In genomic region chr2:150997066-150997465, GRCh38 we compare ENCODE assay signal across 21 cellular contexts.
DNase-seq lines count a peak whose midpoint lies in the region; TF ChIP-seq lines count a peak whose summit lies in the region.
"Had no signal": no experiment of that assay in that cellular context is flagged by ENCODE, and none has a peak within 500 bp of the region (broad histone marks: within the 10 kb centered on the region; RNA-seq: fewer than 3 reads in every experiment).

No MANE protein-coding gene starts in this region.

- no peaks in the 10 kb centered on the region for H4K20me1 ChIP-seq in SK-N-SH (ENCODE audit: insufficient read depth)

- no peaks in the 10 kb centered on the region for H3K79me2 ChIP-seq in SK-N-SH (ENCODE audit: insufficient read depth)

- TF ChIP-seq CTCF in SK-N-SH (IDR thresholded peaks at IDR 0.05) (no peak), fibroblast of the aortic adventitia (IDR thresholded peaks at IDR 0.05; ENCODE audit: insufficient read depth, low read length) (no peak)

- peak; percentile 37; the same call in 1 of the 2 replicates for TF ChIP-seq RAD21 in SK-N-SH (IDR thresholded peaks at IDR 0.05; ENCODE audit: low read length)

- peaks cover 2% of the 10 kb centered on the region for H3K27me3 Mint-ChIP-seq in activated naive CD4-positive, alpha-beta T cell treated with anti-CD3 and anti-CD28 coated beads, Interleukin-2, amount 50 U/mL, for 24 hours
- peaks cover 4% of the 10 kb centered on the region for H3K27me3 Mint-ChIP-seq in activated CD4-positive, alpha-beta memory T cell treated with anti-CD3 and anti-CD28 coated beads, Interleukin-2, amount 10 ng/mL, durations not matched to agents 7 days and 5 days
- H3K27me3 Mint-ChIP-seq: CD8-positive, alpha-beta memory T cell; IgD-negative memory B cell had no signal

- peaks cover 0 to 24% of the 10 kb centered on the region in 2 experiments; a peak in 2 of 4 replicates for H3K4me1 ChIP-seq in SK-N-SH (ENCODE audit: control insufficient read depth in 1 of 2, insufficient read depth in 2 of 2, low read depth in 1 of 2, low read length in 1 of 2)

- H3F3A ChIP-seq in SK-N-SH (replicated peaks; ENCODE audit: insufficient read depth), result no peaks in the 10 kb centered on the region

- no peaks in the 10 kb centered on the region; the same call in 1 of the 2 replicates for H3K9me2 ChIP-seq in SK-N-SH

- no peak overlapping the region for H3K4me3 ChIP-seq in SK-N-SH (ENCODE audit: low read depth in 2 of 2, low read length in 1 of 2)
- H3K4me3 ChIP-seq in fibroblast of the aortic adventitia (ENCODE audit: low read depth, low read length), result no peak overlapping the region

- H3K36me3 ChIP-seq in SK-N-SH (replicated peaks in 1 of 2; ENCODE audit: control insufficient read depth in 1 of 2, insufficient read depth in 2 of 2, low read length in 1 of 2), result no peaks in the 10 kb centered on the region

- WGBS in SK-N-SH (ENCODE audit: low lambda C conversion rate), result 67% methylated on average over 4 of the region's 4 CpGs

- no peak overlapping the region for H3K4me3 Mint-ChIP-seq in activated naive CD4-positive, alpha-beta T cell treated with anti-CD3 and anti-CD28 coated beads, Interleukin-2, amount 50 U/mL, for 24 hours
- H3K4me3 Mint-ChIP-seq in activated CD4-positive, alpha-beta memory T cell treated with anti-CD3 and anti-CD28 coated beads, Interleukin-2, amount 10 ng/mL, durations not matched to agents 7 days and 5 days, result no peak overlapping the region
- H3K4me3 Mint-ChIP-seq: CD8-positive, alpha-beta memory T cell had no signal

- no peaks in the 10 kb centered on the region for H3K9me3 ChIP-seq in SK-N-SH

- H3K9ac ChIP-seq in SK-N-SH, result no peak overlapping the region

- H3K27me3 ChIP-seq in SK-N-SH (ENCODE audit: insufficient read depth), result no peaks in the 10 kb centered on the region

- H3K27ac ChIP-seq in SK-N-SH (ENCODE audit: low read depth in 2 of 2, low read length in 1 of 2), result peak overlapping the region; percentile 40 to 100; a peak in 3 of 4 replicates
- H3K27ac ChIP-seq: 22Rv1 had no signal

- no peaks in the 10 kb centered on the region for H3K9me3 Mint-ChIP-seq in activated naive CD4-positive, alpha-beta T cell treated with anti-CD3 and anti-CD28 coated beads, Interleukin-2, amount 50 U/mL, for 24 hours
- no peaks in the 10 kb centered on the region for H3K9me3 Mint-ChIP-seq in activated CD4-positive, alpha-beta memory T cell treated with anti-CD3 and anti-CD28 coated beads, Interleukin-2, amount 10 ng/mL, durations not matched to agents 7 days and 5 days
- H3K9me3 Mint-ChIP-seq: CD8-positive, alpha-beta memory T cell; IgD-negative memory B cell had no signal

- CTCF ChIA-PET in SK-N-SH (lab: Yijun Ruan, JAX), result interaction anchor here (1.0 to 3.2 kb wide), 6 partner anchors 8 to 1404 kb away, joined by 3 to 22 read pairs (median 5); no protein-coding TSS in a partner anchor
- CTCF ChIA-PET in activated CD4-positive, alpha-beta memory T cell treated with anti-CD3 and anti-CD28 coated beads, Interleukin-2, amount 10 ng/mL, durations not matched to agents 7 days and 5 days (lab: Charles Lee), result no interaction called here

- H3K27ac Mint-ChIP-seq in activated naive CD4-positive, alpha-beta T cell treated with anti-CD3 and anti-CD28 coated beads, Interleukin-2, amount 50 U/mL, for 24 hours, result peak overlapping the region; percentile 10
- H3K27ac Mint-ChIP-seq in activated CD4-positive, alpha-beta memory T cell treated with anti-CD3 and anti-CD28 coated beads, Interleukin-2, amount 10 ng/mL, durations not matched to agents 7 days and 5 days, result no peak overlapping the region
- H3K27ac Mint-ChIP-seq: CD8-positive, alpha-beta memory T cell; IgD-negative memory B cell had no signal

- no peak for TF ChIP-seq EP300 in SK-N-SH (IDR thresholded peaks at IDR 0.05; ENCODE audit: borderline replicate concordance in 1 of 2, low read depth in 1 of 2, low read length in 1 of 2)

- no peak for DNase-seq in activated naive CD4-positive, alpha-beta T cell (lab: John Stamatoyannopoulos, UW)
- peak; percentile 34 for DNase-seq in SK-N-SH
- peak; percentile 13 for DNase-seq in fibroblast of the aortic adventitia (ENCODE audit: low read depth)
- no peak for DNase-seq in cerebellar cortex (ENCODE audit: low spot score)
- no peak for DNase-seq in activated CD4-positive, alpha-beta memory T cell treated with anti-CD3 and anti-CD28 coated beads, Interleukin-2, amount 10 ng/mL, durations not matched to agents 7 days and 5 days
- no peak for DNase-seq in NCI-H226
- no peak for DNase-seq in stimulated activated CD4-positive, alpha-beta T cell treated with anti-CD3 and anti-CD28 coated beads, Interleukin-4, amount 100 ng/mL, for 24 hours
- DNase-seq: C1 segment of cervical spinal cord; CD8-positive, alpha-beta memory T cell; H7; Karpas-422; NCI-H1048; NCI-H1436; NCI-H2029; NCI-H2171; NCI-H446; NCI-H69; Right ventricle myocardium superior had no signal

- no peaks in the 10 kb centered on the region for H3K4me1 Mint-ChIP-seq in activated naive CD4-positive, alpha-beta T cell treated with anti-CD3 and anti-CD28 coated beads, Interleukin-2, amount 50 U/mL, for 24 hours
- no peaks in the 10 kb centered on the region for H3K4me1 Mint-ChIP-seq in activated CD4-positive, alpha-beta memory T cell treated with anti-CD3 and anti-CD28 coated beads, Interleukin-2, amount 10 ng/mL, durations not matched to agents 7 days and 5 days
- H3K4me1 Mint-ChIP-seq: CD8-positive, alpha-beta memory T cell; IgD-negative memory B cell had no signal

- no peak overlapping the region for H3K4me2 ChIP-seq in SK-N-SH

- POLR2A ChIA-PET in SK-N-SH (lab: Yijun Ruan, JAX), result interaction anchor here (0.5 to 2.1 kb wide), 4 partner anchors 15 to 1600 kb away, joined by 3 to 8 read pairs (median 3); no protein-coding TSS in a partner anchor
- POLR2A ChIA-PET in activated CD4-positive, alpha-beta memory T cell treated with anti-CD3 and anti-CD28 coated beads, Interleukin-2, amount 10 ng/mL, durations not matched to agents 7 days and 5 days (lab: Charles Lee), result no interaction called here

- H3K36me3 Mint-ChIP-seq in activated naive CD4-positive, alpha-beta T cell treated with anti-CD3 and anti-CD28 coated beads, Interleukin-2, amount 50 U/mL, for 24 hours, result no peaks in the 10 kb centered on the region
- no peaks in the 10 kb centered on the region for H3K36me3 Mint-ChIP-seq in activated CD4-positive, alpha-beta memory T cell treated with anti-CD3 and anti-CD28 coated beads, Interleukin-2, amount 10 ng/mL, durations not matched to agents 7 days and 5 days (ENCODE audit: low read depth)
- H3K36me3 Mint-ChIP-seq: CD8-positive, alpha-beta memory T cell had no signal

- no peak overlapping the region for H2AFZ ChIP-seq in SK-N-SH (ENCODE audit: low read depth)

TF ChIP-seq in SK-N-SH, 30 proteins besides CTCF, POLR2A, EP300 and RAD21:
- TF ChIP-seq RFX5 (IDR thresholded peaks at IDR 0.05; ENCODE audit: low read length) (peak; percentile 8; the same call in 1 of the 2 replicates), CHD2 (IDR thresholded peaks at IDR 0.05; ENCODE audit: low read length, partially characterized antibody) (no peak), FOSL2 (IDR thresholded peaks at IDR 0.05; ENCODE audit: borderline replicate concordance, low read depth) (no peak), TCF12 (IDR thresholded peaks at IDR 0.05) (no peak), MXI1 (IDR thresholded peaks at IDR 0.05; ENCODE audit: low read depth, low read length) (peak; percentile 30; the same call in 1 of the 2 replicates), RCOR1 (IDR thresholded peaks at IDR 0.05; ENCODE audit: low read length) (peak; percentile 54; the same call in 1 of the 2 replicates)

Comparison
In these comparisons a context has a peak if more than half of its experiments do, and no peak if none do; other contexts are left out.
1. DNase-seq: peak in SK-N-SH (single experiment) and fibroblast of the aortic adventitia (single experiment); none in activated naive CD4-positive, alpha-beta T cell (0 of 4), cerebellar cortex (single experiment), activated CD4-positive, alpha-beta memory T cell treated with anti-CD3 and anti-CD28 coated beads, Interleukin-2, amount 10 ng/mL, durations not matched to agents 7 days and 5 days (single experiment), NCI-H226 (single experiment) and stimulated activated CD4-positive, alpha-beta T cell treated with anti-CD3 and anti-CD28 coated beads, Interleukin-4, amount 100 ng/mL, for 24 hours (single experiment).